ENCODE assay signal across 12 cellular contexts in the genomic region with DNA sequence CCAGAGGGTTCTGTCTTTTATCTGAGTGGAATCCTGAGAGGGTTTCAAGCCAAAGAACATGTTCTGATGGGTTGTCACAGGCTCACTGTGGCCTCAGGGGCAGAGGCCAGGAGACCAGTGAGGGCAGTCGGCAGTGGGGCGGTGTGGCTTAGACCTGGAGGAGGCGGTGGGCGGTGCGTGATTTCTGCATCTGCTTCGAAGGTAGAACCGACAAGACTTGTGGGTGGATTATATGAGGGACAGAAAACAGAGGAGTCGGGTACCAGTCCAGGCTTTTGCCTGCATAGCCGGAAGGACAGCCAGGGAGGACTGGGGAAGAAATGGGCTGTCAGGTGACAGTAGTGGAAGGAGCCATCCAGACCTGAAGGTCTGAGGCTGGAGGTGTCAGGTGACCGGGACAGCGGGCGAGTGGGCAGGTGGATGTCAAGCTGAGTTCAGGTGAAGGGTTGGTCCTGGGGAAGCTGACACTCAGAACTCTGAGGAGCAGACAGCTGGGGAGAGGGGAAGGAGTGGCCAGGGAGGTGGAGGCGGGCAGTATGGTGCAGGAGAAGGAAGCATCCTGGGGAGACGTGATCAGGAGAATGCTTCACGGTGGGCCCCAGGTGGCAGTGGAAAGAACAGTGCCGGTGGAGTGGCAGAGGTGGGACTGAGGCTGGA. TPM values are rescaled to one million over a fixed set of nuclear protein-coding genes. Genes with fewer than 3 reads are reported as not detected.
DNase-seq lines count a peak whose midpoint lies in the region; ATAC-seq and TF ChIP-seq lines count a peak whose summit lies in the region.
"Had no signal": no experiment of that assay in that cellular context is flagged by ENCODE, and none has a peak within 500 bp of the region (broad histone marks: within the 10 kb centered on the region; RNA-seq: fewer than 3 reads in every experiment).

No MANE protein-coding gene starts in this region.

- TF ChIP-seq CTCF in activated B cell treated with CpG ODN at 0.5 μM for 24 hours (IDR thresholded peaks at IDR 0.05), result no peak

- peak; percentile 13 for DNase-seq in activated T-cell treated with anti-CD3 and anti-CD28 coated beads, Interleukin-2, amount 50 U/mL, for 1 hour
- DNase-seq in activated T-cell treated with anti-CD3 and anti-CD28 coated beads for 4 hours (no peak), activated B cell treated with CpG ODN at 0.5 μM for 24 hours (no peak), immature natural killer cell (no peak), substantia nigra (lab: John Stamatoyannopoulos, UW) (no peak), COLO829 (ENCODE audit: low spot score) (no peak), SW480 (ENCODE audit: low spot score) (no peak)
- DNase-seq: NCI-H2171 treated with DMSO at 0.1 percent for 48 hours, T1000 had no signal

- CTCF ChIA-PET in activated B cell treated with CpG ODN at 0.5 μM for 24 hours (lab: Charles Lee), result no interaction called here

- no peaks in the 10 kb centered on the region for H3K27me3 Mint-ChIP-seq in activated B cell treated with CpG ODN at 0.5 μM for 24 hours
- H3K27me3 Mint-ChIP-seq in immature natural killer cell (ENCODE audit: low read depth in 3 of 3), result peaks cover 0 to 2% (median 1%) of the 10 kb centered on the region in 3 donors

- intact Hi-C loops in activated B cell treated with CpG ODN at 0.5 μM for 24 hours (cut with micrococcal nuclease), result loop anchor here (1.0 to 10.0 kb wide), 9 partner anchors 9 to 1519 kb away; a partner anchor contains a TSS

- peaks cover 57% of the 10 kb centered on the region for H3K4me1 Mint-ChIP-seq in activated B cell treated with CpG ODN at 0.5 μM for 24 hours
- peaks cover 33 to 36% of the 10 kb centered on the region in 2 donors for H3K4me1 Mint-ChIP-seq in immature natural killer cell

- peak overlapping the region; percentile 49 for H3K27ac ChIP-seq in substantia nigra (ENCODE audit: low read depth, low read length, poor library complexity, severe bottlenecking)
- H3K27ac ChIP-seq: parathyroid adenoma had no signal

- no peak for ATAC-seq in activated B cell treated with CpG ODN at 0.5 μM for 24 hours (ENCODE audit: low read depth)
- no peak for ATAC-seq in GM18520 (IDR thresholded peaks at IDR 0.05; ENCODE audit: unreplicated experiment)

- peak overlapping the region; percentile 91 for H3K4me3 Mint-ChIP-seq in activated B cell treated with CpG ODN at 0.5 μM for 24 hours
- peak overlapping the region in 3 of 5 donors; percentile 75 to 77 (median 76) for H3K4me3 Mint-ChIP-seq in immature natural killer cell

- POLR2A ChIA-PET in activated B cell treated with CpG ODN at 0.5 μM for 24 hours (lab: Charles Lee), result interaction anchor here (0.6 to 5.1 kb wide), 14 partner anchors 8 to 218 kb away, joined by 3 to 88 read pairs (median 16); a partner anchor contains a TSS

- H3K36me3 Mint-ChIP-seq in activated B cell treated with CpG ODN at 0.5 μM for 24 hours (ENCODE audit: low read depth) (peaks cover 64% of the 10 kb centered on the region), immature natural killer cell (no peaks in the 10 kb centered on the region)

- H3K27ac Mint-ChIP-seq in activated B cell treated with CpG ODN at 0.5 μM for 24 hours, result peak overlapping the region; percentile 99
- H3K27ac Mint-ChIP-seq in immature natural killer cell, result peak overlapping the region in 4 of 6 donors; percentile 40 to 84 (median 80)

- H3K9me3 Mint-ChIP-seq in activated B cell treated with CpG ODN at 0.5 μM for 24 hours (no peaks in the 10 kb centered on the region), immature natural killer cell (no peaks in the 10 kb centered on the region)

RNA-seq across cellular contexts. Expression of a gene that starts 3.1 kb away (rescaled TPM):
- total RNA-seq in activated B cell treated with CpG ODN at 0.5 μM for 24 hours, result 262 and 278 TPM in 2 replicates
- polyA plus RNA-seq in immature natural killer cell, result 10 to 100 TPM in 1 of 3 donors, 1 to 10 TPM in 2; 2.6 to 10.5 (median 5.8) TPM

RNA-seq across cellular contexts. Expression of a gene that starts 15.3 kb away (rescaled TPM):
- 0.05 and 0.09 TPM in 2 replicates for total RNA-seq in activated B cell treated with CpG ODN at 0.5 μM for 24 hours
- 10 to 100 TPM in 1 of 3 donors, 1 to 10 TPM in 2; 2.6 to 22.5 (median 4.3) TPM for polyA plus RNA-seq in immature natural killer cell
- polyA plus RNA-seq: AG04450 had no signal

RNA-seq across cellular contexts. Expression of a gene that starts 22.9 kb away (rescaled TPM):
- 97.2 and 107 TPM in 2 replicates for total RNA-seq in activated B cell treated with CpG ODN at 0.5 μM for 24 hours
- 100 to 1,000 TPM in 1 of 3 donors, 10 to 100 TPM in 2; 67.1 to 104 (median 71.7) TPM for polyA plus RNA-seq in immature natural killer cell

RNA-seq across cellular contexts. Expression of a gene that starts 28.2 kb away (rescaled TPM):
- total RNA-seq in activated B cell treated with CpG ODN at 0.5 μM for 24 hours, result 84.0 and 86.1 TPM in 2 replicates
- 100 to 1,000 TPM in 1 of 3 donors, 10 to 100 TPM in 2; 43.3 to 138 (median 91.7) TPM for polyA plus RNA-seq in immature natural killer cell

RNA-seq across cellular contexts. Expression of a gene that starts 38.6 kb away (rescaled TPM):
- 54.2 and 58.4 TPM in 2 replicates for total RNA-seq in activated B cell treated with CpG ODN at 0.5 μM for 24 hours
- 10 to 100 TPM; 31.5 to 43.3 (median 37.8) TPM for polyA plus RNA-seq in immature natural killer cell
